Comparison of ENCODE assay signal across 1 cellular context in genomic region chr7:70091362-70091761, GRCh38.
TF ChIP-seq lines count a peak whose summit lies in the region.

No MANE protein-coding gene starts in this region.

TF ChIP-seq in HEK293, 187 proteins besides CTCF, POLR2A, EP300 and RAD21 (continued from another document):
- TF ChIP-seq ZNF692 (tag by site-specific recombination; IDR thresholded peaks at IDR 0.05) (no peak), ZNF529 (tag by site-specific recombination; IDR thresholded peaks at IDR 0.05; ENCODE audit: insufficient replicate concordance) (no peak), TCF7L2 (IDR thresholded peaks at IDR 0.05; ENCODE audit: borderline replicate concordance, low read depth, low read length) (no peak), ZBTB20 (tag by site-specific recombination; IDR thresholded peaks at IDR 0.05) (no peak), ZNF140 (tag by site-specific recombination; IDR thresholded peaks at IDR 0.05) (no peak), PRDM4 (tag by site-specific recombination; IDR thresholded peaks at IDR 0.05) (peak; percentile 60; the same call in 1 of the 2 replicates), ZBTB26 (tag by site-specific recombination; optimal IDR thresholded peaks at IDR 0.05) (no peak), ZNF433 (tag by site-specific recombination; IDR thresholded peaks at IDR 0.05; ENCODE audit: low read depth) (no peak), ZNF645 (tag by site-specific recombination; IDR thresholded peaks at IDR 0.05) (no peak)
TF ChIP-seq in HEK293: peak in this region for 3.
